Comparison of ENCODE assay signal across 8 cellular contexts in the genomic region with DNA sequence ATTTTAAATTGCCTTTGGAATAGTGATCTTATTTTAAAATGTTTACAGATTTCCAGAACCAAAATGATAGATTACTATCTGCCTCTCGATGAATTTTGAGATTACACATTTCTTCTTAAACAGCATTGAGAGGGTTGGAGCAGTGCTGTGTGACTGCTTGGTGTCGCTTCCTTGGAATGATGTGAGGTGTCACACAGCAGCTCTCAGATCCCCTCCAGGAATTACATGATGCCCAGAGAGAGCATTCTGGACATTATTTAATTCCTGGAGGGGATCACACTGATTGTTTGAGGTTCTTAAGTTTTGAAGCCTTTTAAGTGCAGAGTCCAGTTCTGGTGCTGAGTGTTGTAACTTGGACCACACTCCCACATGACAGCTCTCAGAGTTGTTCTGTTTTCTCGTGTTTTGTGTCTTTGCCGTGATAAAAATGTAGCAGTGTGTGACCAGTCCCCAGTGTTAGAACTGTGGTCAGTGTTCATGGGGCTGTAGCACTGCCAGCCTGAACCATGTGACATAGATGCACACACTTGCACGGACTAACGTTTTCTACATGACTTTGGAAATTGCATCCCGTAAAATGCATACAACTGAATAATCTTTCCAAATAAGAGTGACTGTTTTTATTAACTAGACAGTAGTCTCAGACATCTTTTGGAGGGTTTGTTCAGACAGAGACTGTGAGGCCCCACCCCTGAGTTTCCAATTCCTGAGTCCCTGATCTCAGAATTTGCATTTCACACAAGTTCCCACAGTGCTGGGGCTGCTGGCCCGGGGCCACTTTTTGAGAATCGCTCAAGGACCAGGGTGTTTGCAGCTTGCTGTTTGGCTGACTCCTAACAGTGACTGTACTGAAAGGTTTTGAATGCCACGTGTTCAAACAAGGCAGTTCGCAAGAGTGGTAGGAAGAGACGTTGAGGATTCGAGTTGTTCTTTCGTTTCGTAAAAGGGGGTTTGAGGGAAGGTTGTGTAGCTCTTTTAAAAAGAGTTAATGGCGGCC. TPM values are rescaled to one million over a fixed set of nuclear protein-coding genes. Genes with fewer than 3 reads are reported as not detected.
DNase-seq lines count a peak whose midpoint lies in the region; ATAC-seq and TF ChIP-seq lines count a peak whose summit lies in the region.

No MANE protein-coding gene starts in this region.

- no peak overlapping the region for H3K9ac ChIP-seq in mammary epithelial cell (ENCODE audit: insufficient read depth, low read length)

- no peak for TF ChIP-seq CTCF in mammary epithelial cell (conservative IDR thresholded peaks at IDR 0.05 in 1 of 2, IDR thresholded peaks at IDR 0.05 in 1 of 2; ENCODE audit: extremely low read depth in 1 of 2, insufficient read depth in 1 of 2, low read depth in 1 of 2, low read length in 2 of 2)

- H3K4me3 ChIP-seq in mesodermal cell (ENCODE audit: extremely low read depth, insufficient read depth, low read length, poor library complexity, severe bottlenecking) = no peak overlapping the region
- no peak overlapping the region for H3K4me3 ChIP-seq in mammary epithelial cell (replicated peaks in 1 of 3; ENCODE audit: insufficient read depth in 1 of 3, low read depth in 2 of 3, low read length in 3 of 3)

- H3K4me2 ChIP-seq in mammary epithelial cell (ENCODE audit: insufficient read depth, low read depth, low read length) = no peak overlapping the region

- no TSS peak for BruUV-seq in mammary epithelial cell (replicated peaks; lab: Mats Ljungman, UMichigan)

- peaks cover 94% of the 10 kb centered on the region for H3K36me3 ChIP-seq in mesodermal cell (ENCODE audit: control insufficient read depth, insufficient read depth, low read length)
- peaks cover 10% of the 10 kb centered on the region for H3K36me3 ChIP-seq in mammary epithelial cell (ENCODE audit: insufficient read depth, low read length)

- peaks cover 75% of the 10 kb centered on the region for H3K79me2 ChIP-seq in mammary epithelial cell (ENCODE audit: insufficient read depth, low read length)

- dilution Hi-C loops in mammary epithelial cell (cut with HindIII; ENCODE audit: low sequenced_read_pairs) = no loop called here

- H3K27ac ChIP-seq in angular gyrus (ENCODE audit: low read depth, low read length) (peak overlapping the region; percentile 29), mesodermal cell (ENCODE audit: low read depth, low read length, severe bottlenecking) (peak overlapping the region; percentile 10), mammary epithelial cell (ENCODE audit: insufficient read depth, low read depth, low read length) (no peak overlapping the region)

- CTCF ChIA-PET in mammary epithelial cell (lab: Charles Lee; ENCODE audit: low non-redundant PET) = no interaction called here

- H4K20me1 ChIP-seq in mammary epithelial cell (ENCODE audit: insufficient read depth, low read length) = no peaks in the 10 kb centered on the region

- peak; percentile 58 for ATAC-seq in GM21390 (IDR thresholded peaks at IDR 0.05; ENCODE audit: unreplicated experiment)

- H2AFZ ChIP-seq in mammary epithelial cell (ENCODE audit: low read depth, low read length) = no peak overlapping the region

- H3K4me1 ChIP-seq in mesodermal cell (ENCODE audit: control insufficient read depth, insufficient read depth, low read length, poor library complexity, severe bottlenecking) (no peaks in the 10 kb centered on the region), mammary epithelial cell (ENCODE audit: insufficient read depth, low read length) (peaks cover 22% of the 10 kb centered on the region)

- WGBS in mesodermal cell (ENCODE audit: insufficient coverage in 2 of 2), 2 experiments = 93% methylated on average over 13 to 14 of the region's 16 CpGs
- WGBS in mammary epithelial cell (ENCODE audit: low coverage, missing lambda C conversion rate) = 71% methylated on average over 16 of the region's 16 CpGs

- DNase-seq in ELR (ENCODE audit: low read depth) (peak; percentile 75), NCI-H510A (lab: John Stamatoyannopoulos, UW) (no peak), iPS-NIHi11 (ENCODE audit: low spot score) (no peak), NK-92 (lab: John Stamatoyannopoulos, UW; ENCODE audit: unreplicated experiment) (no peak), mammary epithelial cell (no peak)

- no peaks in the 10 kb centered on the region for H3K27me3 ChIP-seq in mammary epithelial cell (ENCODE audit: insufficient read depth, low read length)

- H3K9me3 ChIP-seq in mesodermal cell (ENCODE audit: control insufficient read depth, low read length) (no peaks in the 10 kb centered on the region), mammary epithelial cell (replicated peaks; ENCODE audit: insufficient read depth, low read length) (no peaks in the 10 kb centered on the region)

- in situ Hi-C loops in mammary epithelial cell (cut with MboI; ENCODE audit: low sequenced_read_pairs in 2 of 2) = no loop called here

- intact Hi-C loops in mammary epithelial cell (cut with micrococcal nuclease) = no loop called here

RNA-seq across cellular contexts. Expression of gene XRCC3, which starts 26.0 kb away (rescaled TPM):
- 10.6 TPM for polyA plus RNA-seq in mesodermal cell (2013, experiment 1 of 2)
- 10.9 TPM for polyA plus RNA-seq in mesodermal cell (2013, experiment 2 of 2)
- 10 to 100 TPM in 1 of 2 donors, 1 to 10 TPM in 1; 5.2 to 35.4 TPM for total RNA-seq in mammary epithelial cell
- polyA plus RNA-seq in mammary epithelial cell = 23.4 TPM
- polyA minus RNA-seq in mammary epithelial cell = 43.1 TPM

RNA-seq across cellular contexts. Expression of gene ZFYVE21, which starts 26.4 kb away (rescaled TPM):
- 37.9 TPM for polyA plus RNA-seq in mesodermal cell (2013, experiment 1 of 2)
- polyA plus RNA-seq in mesodermal cell (2013, experiment 2 of 2) = 36.2 TPM
- 10 to 100 TPM; 64.2 to 65.7 TPM for total RNA-seq in mammary epithelial cell
- polyA plus RNA-seq in mammary epithelial cell = 156 TPM
- polyA minus RNA-seq in mammary epithelial cell = 43.7 TPM
